2 cellular contexts compared by ENCODE assay signal in genomic region chr11:101053492-101053891, GRCh38.
TF ChIP-seq lines count a peak whose summit lies in the region.

No MANE protein-coding gene starts in this region.

TF ChIP-seq in HepG2, 621 proteins besides CTCF, POLR2A, EP300 and RAD21 (continued from another document):
- no peak for TF ChIP-seq RNF219 (CRISPR knock-in tag; IDR thresholded peaks at IDR 0.05)
- no peak for TF ChIP-seq ZFY (CRISPR knock-in tag; IDR thresholded peaks at IDR 0.05)
- TF ChIP-seq PCBP2 (optimal IDR thresholded peaks at IDR 0.05; ENCODE audit: low read depth, low read length, poor library complexity, severe bottlenecking): peak; percentile 59
- TF ChIP-seq ZBTB43 (CRISPR knock-in tag; conservative IDR thresholded peaks at IDR 0.05): no peak
- no peak for TF ChIP-seq KIAA2018 (CRISPR knock-in tag; IDR thresholded peaks at IDR 0.05; ENCODE audit: borderline replicate concordance)
- peak; percentile 47 for TF ChIP-seq HNRNPK (IDR thresholded peaks at IDR 0.05; ENCODE audit: low read depth, low read length, poor library complexity, severe bottlenecking)
- no peak for TF ChIP-seq ONECUT2 (CRISPR knock-in tag; IDR thresholded peaks at IDR 0.05)
- TF ChIP-seq PHF5A (CRISPR knock-in tag; IDR thresholded peaks at IDR 0.05; ENCODE audit: low read depth, unreplicated experiment): no peak
- TF ChIP-seq ZNF335 (CRISPR knock-in tag; IDR thresholded peaks at IDR 0.05): no peak
- TF ChIP-seq REXO4 (CRISPR knock-in tag; IDR thresholded peaks at IDR 0.05; ENCODE audit: borderline replicate concordance): no peak
- no peak for TF ChIP-seq SMC3 (IDR thresholded peaks at IDR 0.05; ENCODE audit: low read length)
- no peak for TF ChIP-seq ZNF773 (CRISPR knock-in tag; IDR thresholded peaks at IDR 0.05; ENCODE audit: borderline replicate concordance)
TF ChIP-seq in HepG2: peak in this region for 2.

TF ChIP-seq in WTC11, 78 proteins besides CTCF, POLR2A, EP300 and RAD21 (continued from another document):
- TF ChIP-seq ZNF512 (CRISPR knock-in tag; IDR thresholded peaks at IDR 0.05; ENCODE audit: borderline replicate concordance): 0 out of 2 replicates have a peak, but pooled peaks have one; percentile 65
- TF ChIP-seq ETV6 (CRISPR knock-in tag; IDR thresholded peaks at IDR 0.05): no peak
